Comparison of ENCODE assay signal across 15 cellular contexts in genomic region chr20:45998337-45998736, GRCh38. TPM values are rescaled to one million over a fixed set of nuclear protein-coding genes. Genes with fewer than 3 reads are reported as not detected.
DNase-seq lines count a peak whose midpoint lies in the region; ATAC-seq and TF ChIP-seq lines count a peak whose summit lies in the region.
"Had no signal": no experiment of that assay in that cellular context is flagged by ENCODE, and none has a peak within 500 bp of the region (broad histone marks: within the 10 kb centered on the region; RNA-seq: fewer than 3 reads in every experiment).

No MANE protein-coding gene starts in this region.

- H3K27me3 Mint-ChIP-seq in activated naive CD8-positive, alpha-beta T cell, result no peaks in the 10 kb centered on the region
- H3K27me3 Mint-ChIP-seq in activated naive CD8-positive, alpha-beta T cell treated with anti-CD3 and anti-CD28 coated beads for 36 hours, result peaks cover 18% of the 10 kb centered on the region
- peaks cover 8% of the 10 kb centered on the region for H3K27me3 Mint-ChIP-seq in stimulated activated naive CD8-positive, alpha-beta T cell treated with anti-CD3 and anti-CD28 coated beads, Interleukin-15, Interleukin-2, amounts not matched to agents 100 ng/mL and 50 ng/mL, for 24 hours

- peaks cover 63% of the 10 kb centered on the region for H3K4me1 Mint-ChIP-seq in activated naive CD8-positive, alpha-beta T cell (ENCODE audit: low read depth)
- H3K4me1 Mint-ChIP-seq in activated naive CD8-positive, alpha-beta T cell treated with anti-CD3 and anti-CD28 coated beads for 36 hours, result peaks cover 52% of the 10 kb centered on the region
- H3K4me1 Mint-ChIP-seq in stimulated activated naive CD8-positive, alpha-beta T cell treated with anti-CD3 and anti-CD28 coated beads, Interleukin-15, Interleukin-2, amounts not matched to agents 100 ng/mL and 50 ng/mL, for 24 hours (ENCODE audit: low read depth), result peaks cover 60% of the 10 kb centered on the region

- H3K27ac ChIP-seq in foreskin keratinocyte, result peak overlapping the region; percentile 16
- H3K27ac ChIP-seq: parathyroid adenoma had no signal

- no peak for TF ChIP-seq CTCF in foreskin keratinocyte (conservative IDR thresholded peaks at IDR 0.05)

- H3K36me3 Mint-ChIP-seq in activated naive CD8-positive, alpha-beta T cell, result no peaks in the 10 kb centered on the region
- no peaks in the 10 kb centered on the region for H3K36me3 Mint-ChIP-seq in activated naive CD8-positive, alpha-beta T cell treated with anti-CD3 and anti-CD28 coated beads for 36 hours
- H3K36me3 Mint-ChIP-seq in stimulated activated naive CD8-positive, alpha-beta T cell treated with anti-CD3 and anti-CD28 coated beads, Interleukin-15, Interleukin-2, amounts not matched to agents 100 ng/mL and 50 ng/mL, for 24 hours (ENCODE audit: low read depth), result no peaks in the 10 kb centered on the region
- H3K36me3 Mint-ChIP-seq: activated naive CD8-positive, alpha-beta T cell treated with anti-CD3 and anti-CD28 coated beads, Interleukin-2, amount 10 ng/mL, durations not matched to agents 7 days and 5 days had no signal

- ATAC-seq in foreskin keratinocyte (no peak), GM21529 (IDR thresholded peaks at IDR 0.05; ENCODE audit: unreplicated experiment) (no peak)

- H3K4me1 ChIP-seq in foreskin keratinocyte, result peaks cover 12% of the 10 kb centered on the region

- no peaks in the 10 kb centered on the region for H3K27me3 ChIP-seq in foreskin keratinocyte

- peak overlapping the region; percentile 22 for H3K4me3 Mint-ChIP-seq in activated naive CD8-positive, alpha-beta T cell
- no peak overlapping the region for H3K4me3 Mint-ChIP-seq in activated naive CD8-positive, alpha-beta T cell treated with anti-CD3 and anti-CD28 coated beads for 36 hours
- H3K4me3 Mint-ChIP-seq in stimulated activated naive CD8-positive, alpha-beta T cell treated with anti-CD3 and anti-CD28 coated beads, Interleukin-15, Interleukin-2, amounts not matched to agents 100 ng/mL and 50 ng/mL, for 24 hours, result no peak overlapping the region

- DNase-seq in activated naive CD8-positive, alpha-beta T cell treated with anti-CD3 and anti-CD28 coated beads for 36 hours, result no peak
- DNase-seq in OCI-M1 (lab: John Stamatoyannopoulos, UW) (peak; percentile 33), foreskin keratinocyte (no peak), NCI-H524 (lab: John Stamatoyannopoulos, UW) (no peak), DMS153 (lab: John Stamatoyannopoulos, UW) (no peak)
- DNase-seq: activated CD8-positive, alpha-beta memory T cell treated with anti-CD3 and anti-CD28 coated beads for 24 hours; activated naive CD8-positive, alpha-beta T cell treated with anti-CD3 and anti-CD28 coated beads, Interleukin-2, amount 10 ng/mL, durations not matched to agents 7 days and 5 days; cerebellar nuclear complex; mesendoderm; NK-92 treated with Interleukin-12 subunit alpha and Interleukin-12 subunit beta, amount 100 ng/mL, for 24 hours had no signal

- no peaks in the 10 kb centered on the region for H3K9me3 Mint-ChIP-seq in activated naive CD8-positive, alpha-beta T cell (ENCODE audit: low read depth)
- no peaks in the 10 kb centered on the region for H3K9me3 Mint-ChIP-seq in activated naive CD8-positive, alpha-beta T cell treated with anti-CD3 and anti-CD28 coated beads for 36 hours
- no peaks in the 10 kb centered on the region for H3K9me3 Mint-ChIP-seq in stimulated activated naive CD8-positive, alpha-beta T cell treated with anti-CD3 and anti-CD28 coated beads, Interleukin-15, Interleukin-2, amounts not matched to agents 100 ng/mL and 50 ng/mL, for 24 hours
- H3K9me3 Mint-ChIP-seq: activated naive CD8-positive, alpha-beta T cell treated with anti-CD3 and anti-CD28 coated beads, Interleukin-2, amount 10 ng/mL, durations not matched to agents 7 days and 5 days had no signal

- no peak overlapping the region for H3K27ac Mint-ChIP-seq in activated naive CD8-positive, alpha-beta T cell
- H3K27ac Mint-ChIP-seq in activated naive CD8-positive, alpha-beta T cell treated with anti-CD3 and anti-CD28 coated beads for 36 hours, result no peak overlapping the region
- peak overlapping the region; percentile 75 for H3K27ac Mint-ChIP-seq in stimulated activated naive CD8-positive, alpha-beta T cell treated with anti-CD3 and anti-CD28 coated beads, Interleukin-15, Interleukin-2, amounts not matched to agents 100 ng/mL and 50 ng/mL, for 24 hours

RNA-seq across cellular contexts. Expression of gene MMP9, which starts 10.4 kb away (rescaled TPM):
- total RNA-seq in activated naive CD8-positive, alpha-beta T cell treated with anti-CD3 and anti-CD28 coated beads for 36 hours, result under 1 TPM in 1 of 2 experiments, not detected in 1; 0.08 TPM
- total RNA-seq in foreskin keratinocyte, result 40.5 and 266 TPM in 2 replicates
- 44.4 and 338 TPM in 2 replicates for polyA plus RNA-seq in foreskin keratinocyte
- total RNA-seq: LHCN-M2 had no signal

RNA-seq across cellular contexts. Expression of gene ZNF335, which starts 26.3 kb away (rescaled TPM):
- 10 to 100 TPM; 28.0 to 29.0 TPM for total RNA-seq in activated naive CD8-positive, alpha-beta T cell treated with anti-CD3 and anti-CD28 coated beads for 36 hours
- 14.2 and 15.7 TPM in 2 replicates for total RNA-seq in foreskin keratinocyte
- 8.3 and 8.6 TPM in 2 replicates for polyA plus RNA-seq in foreskin keratinocyte

RNA-seq across cellular contexts. Expression of gene SLC12A5, which starts 30.7 kb away (rescaled TPM):
- under 1 TPM; 0.26 to 0.52 TPM for total RNA-seq in activated naive CD8-positive, alpha-beta T cell treated with anti-CD3 and anti-CD28 coated beads for 36 hours
- total RNA-seq in foreskin keratinocyte, result 1.7 and 3.2 TPM in 2 replicates
- 3.6 and 5.9 TPM in 2 replicates for polyA plus RNA-seq in foreskin keratinocyte

Comparison
In these comparisons a context has a peak if more than half of its experiments do, and no peak if none do; other contexts are left out.
1. RNA of gene MMP9, which starts 10.4 kb away (total RNA-seq): 40.5 to 266 TPM in foreskin keratinocyte; 0.08 TPM in activated naive CD8-positive, alpha-beta T cell treated with anti-CD3 and anti-CD28 coated beads for 36 hours; every median in the first group is over 10 times any median in the second.